In the genomic region with DNA sequence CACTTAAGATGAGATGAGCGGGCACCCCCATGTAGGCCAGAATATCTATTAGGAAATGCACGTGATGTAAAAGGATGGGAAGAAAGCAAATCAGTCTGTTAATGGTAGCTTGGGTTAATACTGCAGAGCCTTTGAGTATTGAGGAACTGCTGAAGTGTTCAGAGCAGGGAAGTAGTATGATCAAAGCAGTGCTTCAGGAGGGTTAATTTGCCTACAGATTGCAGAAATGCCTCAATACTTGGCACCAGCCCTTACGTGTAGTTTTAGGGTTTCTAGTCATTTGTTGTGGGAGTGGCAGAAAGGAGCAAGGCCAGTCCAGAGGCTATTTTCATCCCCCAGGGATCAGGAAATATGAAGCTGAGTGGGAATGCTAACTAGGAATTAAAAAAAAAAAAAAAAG, we compare ENCODE assay signal across 9 cellular contexts. TPM values are rescaled to one million over a fixed set of nuclear protein-coding genes. Genes with fewer than 3 reads are reported as not detected.
A peak's percentile ranks its signal among the peaks of the same experiment; 100 is the strongest.
DNase-seq lines count a peak whose midpoint lies in the region; ATAC-seq, FAIRE-seq and TF ChIP-seq lines count a peak whose summit lies in the region.
"Had no signal": no experiment of that assay in that cellular context is flagged by ENCODE, and none has a peak within 500 bp of the region (broad histone marks: within the 10 kb centered on the region; RNA-seq: fewer than 3 reads in every experiment).

No MANE protein-coding gene starts in this region.

- no peaks in the 10 kb centered on the region for H3K36me3 ChIP-seq in kidney (ENCODE audit: control insufficient read depth in 1 of 2, insufficient read depth in 2 of 2, low read length in 2 of 2)

- 39% methylated on average over 3 of the region's 3 CpGs for WGBS in right cardiac atrium

- H3K4me1 ChIP-seq in kidney (ENCODE audit: control insufficient read depth in 1 of 2, insufficient read depth in 1 of 2, low read depth in 1 of 2, low read length in 2 of 2) (peaks cover 3 to 10% of the 10 kb centered on the region in 2 donors), right cardiac atrium (ENCODE audit: control insufficient read depth, insufficient read depth, low read length) (peaks cover 7% of the 10 kb centered on the region)

- H3K4me3 ChIP-seq in kidney (ENCODE audit: low read length in 2 of 2): no peak overlapping the region
- H3K4me3 ChIP-seq in right cardiac atrium (ENCODE audit: low read length): no peak overlapping the region

- peak; percentile 9 for DNase-seq in AG20443 (ENCODE audit: low spot score)
- no peak for DNase-seq in activated naive CD8-positive, alpha-beta T cell treated with anti-CD3 and anti-CD28 coated beads, Interleukin-2, amount 50 U/mL, for 24 hours
- no peak for DNase-seq in frontal cortex (ENCODE audit: low spot score in 2 of 2)
- no peak for DNase-seq in Ammon's horn (ENCODE audit: low spot score)
- no peak for DNase-seq in kidney
- no peak for DNase-seq in right cardiac atrium

- no peak overlapping the region for H3K9ac ChIP-seq in kidney (ENCODE audit: low read length in 2 of 2)

- TF ChIP-seq CTCF in kidney (IDR thresholded peaks at IDR 0.05; ENCODE audit: borderline replicate concordance, extremely low read depth, insufficient read depth): no peak

- H3K27me3 Mint-ChIP-seq in activated naive CD8-positive, alpha-beta T cell treated with anti-CD3 and anti-CD28 coated beads, Interleukin-2, amount 50 U/mL, for 24 hours: no peaks in the 10 kb centered on the region

- no peaks in the 10 kb centered on the region for H3K9me3 Mint-ChIP-seq in activated naive CD8-positive, alpha-beta T cell treated with anti-CD3 and anti-CD28 coated beads, Interleukin-2, amount 50 U/mL, for 24 hours

- FAIRE-seq in frontal cortex (lab: Jason Lieb, UNC) (no peak), kidney (lab: Jason Lieb, UNC) (no peak)
- FAIRE-seq: G401.6 had no signal

- peak overlapping the region; percentile 37 for H3K4me3 Mint-ChIP-seq in activated naive CD8-positive, alpha-beta T cell treated with anti-CD3 and anti-CD28 coated beads, Interleukin-2, amount 50 U/mL, for 24 hours

- intact Hi-C loops in kidney (cut with DNase I): no loop called here
- intact Hi-C loops in right cardiac atrium (cut with DNase I): no loop called here

- H3K27ac Mint-ChIP-seq in activated naive CD8-positive, alpha-beta T cell treated with anti-CD3 and anti-CD28 coated beads, Interleukin-2, amount 50 U/mL, for 24 hours: peak overlapping the region; percentile 81

- H3K36me3 Mint-ChIP-seq in activated naive CD8-positive, alpha-beta T cell treated with anti-CD3 and anti-CD28 coated beads, Interleukin-2, amount 50 U/mL, for 24 hours (ENCODE audit: low read depth): peaks cover 14% of the 10 kb centered on the region

- no peaks in the 10 kb centered on the region for H3K27me3 ChIP-seq in right cardiac atrium (ENCODE audit: control insufficient read depth, insufficient read depth)

- H3K27ac ChIP-seq in kidney (ENCODE audit: low read depth in 2 of 2, low read length in 2 of 2) (no peak overlapping the region), right cardiac atrium (ENCODE audit: low read length) (no peak overlapping the region)

- peaks cover 60% of the 10 kb centered on the region for H3K4me1 Mint-ChIP-seq in activated naive CD8-positive, alpha-beta T cell treated with anti-CD3 and anti-CD28 coated beads, Interleukin-2, amount 50 U/mL, for 24 hours

- H3K9me3 ChIP-seq in kidney (ENCODE audit: control insufficient read depth in 1 of 2, low read length in 2 of 2) (no peaks in the 10 kb centered on the region), right cardiac atrium (ENCODE audit: control insufficient read depth, low read length) (no peaks in the 10 kb centered on the region)

- peak; percentile 64 for ATAC-seq in GM19043 (IDR thresholded peaks at IDR 0.05; ENCODE audit: low read depth, unreplicated experiment)
- ATAC-seq in HG03066 (IDR thresholded peaks at IDR 0.05; ENCODE audit: low read depth, unreplicated experiment): peak; percentile 80
- ATAC-seq in activated naive CD8-positive, alpha-beta T cell treated with anti-CD3 and anti-CD28 coated beads, Interleukin-2, amount 50 U/mL, for 24 hours: peak; percentile 22
- no peak for ATAC-seq in right cardiac atrium

RNA-seq across cellular contexts. Expression of a gene that starts 19.7 kb away (rescaled TPM):
- total RNA-seq in frontal cortex (46.1 TPM), kidney (58.3 TPM), right cardiac atrium (10 to 100 TPM; 36.0 to 64.4 (median 50.7) TPM)
- polyA plus RNA-seq in kidney (ENCODE audit: insufficient read depth, low read depth, low replicate concordance) (5.0 TPM), right cardiac atrium (5.6 TPM)

Comparison
In these comparisons a context has a peak if more than half of its experiments do, and no peak if none do; other contexts are left out.
1. ATAC-seq: peak in GM19043 (single experiment), HG03066 (single experiment) and activated naive CD8-positive, alpha-beta T cell treated with anti-CD3 and anti-CD28 coated beads, Interleukin-2, amount 50 U/mL, for 24 hours (single experiment); none in right cardiac atrium (0 of 2).